Comparison of ENCODE assay signal across 15 cellular contexts in genomic region chr14:22479781-22480464, GRCh38.
DNase-seq lines count a peak whose midpoint lies in the region; FAIRE-seq and TF ChIP-seq lines count a peak whose summit lies in the region.
"Had no signal": no experiment of that assay in that cellular context is flagged by ENCODE, and none has a peak within 500 bp of the region (broad histone marks: within the 10 kb centered on the region; RNA-seq: fewer than 3 reads in every experiment).

No MANE protein-coding gene starts in this region.

- peak overlapping the region; percentile 6 for H3K4me2 ChIP-seq in astrocyte (ENCODE audit: low read length)
- H3K4me2 ChIP-seq: smooth muscle cell had no signal

- TF ChIP-seq POLR2A in spleen (IDR thresholded peaks at IDR 0.05) = no peak

- no peaks in the 10 kb centered on the region for H3K4me1 Mint-ChIP-seq in activated CD4-positive, alpha-beta T cell treated with anti-CD3 and anti-CD28 coated beads, Interleukin-2, amount 10 ng/mL, durations not matched to agents 24 days and 14 days
- H3K4me1 Mint-ChIP-seq in astrocyte (ENCODE audit: low read depth, unreplicated experiment) (peaks cover 42% of the 10 kb centered on the region), mesothelial cell of epicardium (peaks cover 40% of the 10 kb centered on the region)

- H3K9me3 Mint-ChIP-seq in activated CD4-positive, alpha-beta T cell treated with anti-CD3 and anti-CD28 coated beads, Interleukin-2, amount 10 ng/mL, durations not matched to agents 24 days and 14 days = no peaks in the 10 kb centered on the region
- H3K9me3 Mint-ChIP-seq in astrocyte (ENCODE audit: unreplicated experiment) (no peaks in the 10 kb centered on the region), mesothelial cell of epicardium (no peaks in the 10 kb centered on the region)

- no peaks in the 10 kb centered on the region for H3K36me3 ChIP-seq in astrocyte (ENCODE audit: insufficient read depth, low read length)
- H3K36me3 ChIP-seq in spleen = no peaks in the 10 kb centered on the region
- H3K36me3 ChIP-seq: upper lobe of right lung had no signal

- WGBS in spleen, 5 donors = 39 to 55% (median 47%) methylated on average over 3 of the region's 3 CpGs

- H3K27ac Mint-ChIP-seq in activated CD4-positive, alpha-beta T cell treated with anti-CD3 and anti-CD28 coated beads, Interleukin-2, amount 10 ng/mL, durations not matched to agents 24 days and 14 days = peak overlapping the region; percentile 84
- no peak overlapping the region for H3K27ac Mint-ChIP-seq in astrocyte (ENCODE audit: unreplicated experiment)
- no peak overlapping the region for H3K27ac Mint-ChIP-seq in mesothelial cell of epicardium

- H3K27me3 ChIP-seq in astrocyte (ENCODE audit: insufficient read depth, low read length) (peaks cover 4% of the 10 kb centered on the region), spleen (replicated peaks in 1 of 7) (no peaks in the 10 kb centered on the region)
- H3K27me3 ChIP-seq: upper lobe of right lung had no signal

- no peaks in the 10 kb centered on the region for H3K27me3 Mint-ChIP-seq in activated CD4-positive, alpha-beta T cell treated with anti-CD3 and anti-CD28 coated beads, Interleukin-2, amount 10 ng/mL, durations not matched to agents 24 days and 14 days
- H3K27me3 Mint-ChIP-seq in astrocyte (ENCODE audit: low read depth, unreplicated experiment) (peaks cover 10% of the 10 kb centered on the region), mesothelial cell of epicardium (ENCODE audit: low read depth) (peaks cover 71% of the 10 kb centered on the region)

- H3K4me3 ChIP-seq in astrocyte (ENCODE audit: insufficient read depth, low read depth, low read length) (no peak overlapping the region), spleen (peak overlapping the region in 1 of 8 donors; percentile 27)
- H3K4me3 ChIP-seq: smooth muscle cell, upper lobe of right lung had no signal

- no peak overlapping the region for H3K27ac ChIP-seq in astrocyte (ENCODE audit: low read depth, low read length)
- H3K27ac ChIP-seq in spleen = peak overlapping the region in 6 of 8 donors; percentile 9 to 90 (median 62)
- H3K27ac ChIP-seq: upper lobe of right lung had no signal

- H3K4me1 ChIP-seq in astrocyte (ENCODE audit: insufficient read depth, low read length) = peaks cover 13% of the 10 kb centered on the region
- peaks cover 4 to 100% (median 23%) of the 10 kb centered on the region in 6 donors for H3K4me1 ChIP-seq in spleen
- H3K4me1 ChIP-seq: upper lobe of right lung had no signal

- peak overlapping the region; percentile 87 for H3K4me3 Mint-ChIP-seq in activated CD4-positive, alpha-beta T cell treated with anti-CD3 and anti-CD28 coated beads, Interleukin-2, amount 10 ng/mL, durations not matched to agents 24 days and 14 days
- no peak overlapping the region for H3K4me3 Mint-ChIP-seq in astrocyte (ENCODE audit: unreplicated experiment)
- H3K4me3 Mint-ChIP-seq in mesothelial cell of epicardium = no peak overlapping the region

- intact Hi-C loops in activated CD4-positive, alpha-beta T cell treated with anti-CD3 and anti-CD28 coated beads, Interleukin-2, amount 10 ng/mL, durations not matched to agents 24 days and 14 days (cut with micrococcal nuclease) = loop anchor here (5.0 kb wide), 2 partner anchors 163 to 483 kb away; no protein-coding TSS in a partner anchor
- intact Hi-C loops in spleen (cut with DNase I; ENCODE audit: low total_unique reads) = no loop called here

- no peaks in the 10 kb centered on the region for H3K79me2 ChIP-seq in astrocyte (ENCODE audit: insufficient read depth, low read length)

- H3K9ac ChIP-seq in astrocyte (ENCODE audit: low read length) = no peak overlapping the region

- H3K9me3 ChIP-seq in astrocyte (ENCODE audit: insufficient read depth, low read depth, low read length) (no peaks in the 10 kb centered on the region), spleen (no peaks in the 10 kb centered on the region)
- H3K9me3 ChIP-seq: upper lobe of right lung had no signal

- peaks cover 22% of the 10 kb centered on the region for H3K36me3 Mint-ChIP-seq in activated CD4-positive, alpha-beta T cell treated with anti-CD3 and anti-CD28 coated beads, Interleukin-2, amount 10 ng/mL, durations not matched to agents 24 days and 14 days (ENCODE audit: low read depth)
- H3K36me3 Mint-ChIP-seq in astrocyte (ENCODE audit: low read depth, unreplicated experiment) (no peaks in the 10 kb centered on the region), mesothelial cell of epicardium (no peaks in the 10 kb centered on the region)

- FAIRE-seq in astrocyte (lab: Jason Lieb, UNC) = no peak

- H4K20me1 ChIP-seq in astrocyte (ENCODE audit: insufficient read depth, low read length) = no peaks in the 10 kb centered on the region

- TF ChIP-seq CTCF in astrocyte (IDR thresholded peaks at IDR 0.05; ENCODE audit: insufficient read depth, low read depth, low read length) (no peak), spleen (IDR thresholded peaks at IDR 0.05 in 8 of 11, conservative IDR thresholded peaks at IDR 0.05 in 3 of 11) (no peak), mesothelial cell of epicardium (IDR thresholded peaks at IDR 0.05; ENCODE audit: unreplicated experiment) (no peak)

- H2AFZ ChIP-seq in astrocyte (ENCODE audit: low read depth, low read length) = no peak overlapping the region

- no peak for DNase-seq in activated CD4-positive, alpha-beta T cell treated with anti-CD3 and anti-CD28 coated beads, Interleukin-2, amount 10 ng/mL, durations not matched to agents 24 days and 14 days
- DNase-seq in activated CD4-positive, alpha-beta T cell treated with anti-CD3 and anti-CD28 coated beads, Interleukin-2, amount 50 U/mL, for 4 hours = no peak
- DNase-seq in M059J (ENCODE audit: low read depth) (peak; percentile 18), astrocyte (ENCODE audit: low read depth) (peak; percentile 20), spleen (no peak), AG08396 (ENCODE audit: low spot score) (no peak), mesothelial cell of epicardium (ENCODE audit: low spot score in 2 of 2, unreplicated experiment in 2 of 2) (no peak), kidney tubule cell (ENCODE audit: low spot score) (no peak)
- DNase-seq: ACHN; activated CD4-positive, alpha-beta T cell treated with anti-CD3 and anti-CD28 coated beads for 4 hours; effector memory CD4-positive, alpha-beta T cell; NCI-H1436 treated with DMSO at 0.1 percent for 48 hours; SIG-M5; upper lobe of right lung had no signal

Comparison
In these comparisons a context has a peak if more than half of its experiments do, and no peak if none do; other contexts are left out.
1. DNase-seq: peak in M059J (single experiment) and astrocyte (single experiment); none in activated CD4-positive, alpha-beta T cell treated with anti-CD3 and anti-CD28 coated beads, Interleukin-2, amount 10 ng/mL, durations not matched to agents 24 days and 14 days (single experiment), activated CD4-positive, alpha-beta T cell treated with anti-CD3 and anti-CD28 coated beads, Interleukin-2, amount 50 U/mL, for 4 hours (0 of 2), spleen (single experiment), AG08396 (single experiment), mesothelial cell of epicardium (0 of 2) and kidney tubule cell (single experiment).